8 cellular contexts compared by ENCODE assay signal in the genomic region with DNA sequence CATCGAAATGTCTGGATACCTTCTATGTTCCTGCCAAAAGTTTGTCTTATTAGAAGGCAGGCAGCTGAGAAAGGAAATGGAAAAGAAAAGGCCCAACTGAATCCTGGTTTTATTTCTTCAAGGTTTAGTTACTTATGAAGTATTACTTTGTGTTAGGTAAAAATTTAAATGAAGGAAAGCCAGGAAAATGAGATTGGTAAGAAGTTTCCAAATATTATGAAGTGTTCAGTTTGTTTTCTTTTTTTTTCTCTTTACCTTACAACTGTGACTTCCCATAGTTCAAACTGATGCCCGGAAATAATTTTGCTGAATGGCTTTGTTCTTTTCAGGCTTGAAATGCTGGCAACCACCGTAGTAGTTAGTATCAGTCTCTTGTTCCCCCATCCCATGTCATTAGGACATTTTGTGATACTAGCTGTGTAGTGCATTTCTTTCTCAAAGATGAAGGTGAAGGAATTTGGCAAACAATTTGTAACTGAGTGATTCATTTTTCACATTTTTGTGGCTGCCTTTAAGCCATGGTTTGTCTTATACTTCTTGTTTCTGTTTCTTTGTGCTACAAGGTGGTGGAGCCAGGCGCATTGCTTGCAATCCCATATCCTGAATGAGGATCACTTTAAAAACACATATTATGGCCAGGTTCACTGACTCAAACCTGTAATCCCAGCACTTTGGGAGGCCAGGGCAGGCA. TPM values are rescaled to one million over a fixed set of nuclear protein-coding genes. Genes with fewer than 3 reads are reported as not detected.
DNase-seq lines count a peak whose midpoint lies in the region; ATAC-seq and TF ChIP-seq lines count a peak whose summit lies in the region.

No MANE protein-coding gene starts in this region.

- DNase-seq in left lung (no peak), NCI-H446 treated with DMSO at 0.1 percent for 48 hours (lab: John Stamatoyannopoulos, UW) (no peak), COLO668 (lab: John Stamatoyannopoulos, UW; ENCODE audit: unreplicated experiment) (no peak), NCI-H1930 (lab: John Stamatoyannopoulos, UW) (no peak), GOT3 (lab: John Stamatoyannopoulos, UW) (no peak)

- peak overlapping the region; percentile 27 for H3K4me3 Mint-ChIP-seq in T-helper 1 cell treated with Interleukin-12 subunit alpha and Interleukin-12 subunit beta and Interleukin-4 antibody, amounts not matched to agents 30 μg/mL and 1 μg/mL, for 36 hours

- no peaks in the 10 kb centered on the region for H3K27me3 ChIP-seq in left lung

- peak; percentile 77 for ATAC-seq in GM18907 (IDR thresholded peaks at IDR 0.05; ENCODE audit: unreplicated experiment)
- ATAC-seq in HG02938 (IDR thresholded peaks at IDR 0.05; ENCODE audit: unreplicated experiment), result peak; percentile 85
- peak; percentile 46 for ATAC-seq in left lung

- H3K36me3 ChIP-seq in left lung, result peaks cover 0 to 4% of the 10 kb centered on the region in 2 donors

- peak overlapping the region; percentile 84 for H3K27ac Mint-ChIP-seq in T-helper 1 cell treated with Interleukin-12 subunit alpha and Interleukin-12 subunit beta and Interleukin-4 antibody, amounts not matched to agents 30 μg/mL and 1 μg/mL, for 36 hours

- intact Hi-C loops in left lung (cut with DNase I), result no loop called here

- peaks cover 6% of the 10 kb centered on the region for H3K36me3 Mint-ChIP-seq in T-helper 1 cell treated with Interleukin-12 subunit alpha and Interleukin-12 subunit beta and Interleukin-4 antibody, amounts not matched to agents 30 μg/mL and 1 μg/mL, for 36 hours (ENCODE audit: low read depth)

- H3K4me3 ChIP-seq in left lung, result no peak overlapping the region

- no peaks in the 10 kb centered on the region for H3K9me3 Mint-ChIP-seq in T-helper 1 cell treated with Interleukin-12 subunit alpha and Interleukin-12 subunit beta and Interleukin-4 antibody, amounts not matched to agents 30 μg/mL and 1 μg/mL, for 36 hours

- H3K27me3 Mint-ChIP-seq in T-helper 1 cell treated with Interleukin-12 subunit alpha and Interleukin-12 subunit beta and Interleukin-4 antibody, amounts not matched to agents 30 μg/mL and 1 μg/mL, for 36 hours (ENCODE audit: low read depth), result no peaks in the 10 kb centered on the region

- no peaks in the 10 kb centered on the region for H3K9me3 ChIP-seq in left lung

- peaks cover 0 to 48% of the 10 kb centered on the region in 2 donors for H3K4me1 ChIP-seq in left lung

- peak overlapping the region; percentile 1 to 46 for H3K27ac ChIP-seq in left lung

- peaks cover 40% of the 10 kb centered on the region for H3K4me1 Mint-ChIP-seq in T-helper 1 cell treated with Interleukin-12 subunit alpha and Interleukin-12 subunit beta and Interleukin-4 antibody, amounts not matched to agents 30 μg/mL and 1 μg/mL, for 36 hours (ENCODE audit: low read depth)

- no peak for TF ChIP-seq CTCF in left lung (IDR thresholded peaks at IDR 0.05)

RNA-seq across cellular contexts. Expression of a gene that starts 40.5 kb away (rescaled TPM):
- total RNA-seq in left lung, result 10 to 100 TPM; 31.2 to 44.3 TPM
